In genomic region chr7:88254721-88255120, GRCh38 we compare ENCODE assay signal across 19 cellular contexts. TPM values are rescaled to one million over a fixed set of nuclear protein-coding genes. Genes with fewer than 3 reads are reported as not detected.
DNase-seq lines count a peak whose midpoint lies in the region; ATAC-seq and TF ChIP-seq lines count a peak whose summit lies in the region.
"Had no signal": no experiment of that assay in that cellular context is flagged by ENCODE, and none has a peak within 500 bp of the region (broad histone marks: within the 10 kb centered on the region; RNA-seq: fewer than 3 reads in every experiment).

No MANE protein-coding gene starts in this region.

- no peaks in the 10 kb centered on the region for H3K4me1 ChIP-seq in neuronal stem cell (ENCODE audit: control insufficient read depth in 2 of 2, insufficient read depth in 1 of 2, low read depth in 1 of 2, low read length in 2 of 2)
- no peaks in the 10 kb centered on the region for H3K4me1 ChIP-seq in CD8-positive, alpha-beta T cell (ENCODE audit: insufficient read depth, low read length)
- H3K4me1 ChIP-seq: BLaER1, colonic mucosa had no signal

- no peaks in the 10 kb centered on the region for H3K36me3 ChIP-seq in neuronal stem cell (replicated peaks in 1 of 2; ENCODE audit: control insufficient read depth in 2 of 2, insufficient read depth in 2 of 2, low read length in 2 of 2)
- no peaks in the 10 kb centered on the region for H3K36me3 ChIP-seq in CD8-positive, alpha-beta T cell (ENCODE audit: insufficient read depth, low read length)
- H3K36me3 ChIP-seq: BLaER1, colonic mucosa had no signal

- no peak overlapping the region for H4K8ac ChIP-seq in neuronal stem cell (ENCODE audit: low read depth, low read length)

- H3K9ac ChIP-seq in neuronal stem cell (ENCODE audit: low read depth, low read length, poor library complexity), result no peak overlapping the region
- H3K9ac ChIP-seq: BLaER1 had no signal

- H3K27ac ChIP-seq in epithelial cell of prostate, result peak overlapping the region; percentile 82
- H3K27ac ChIP-seq in neuronal stem cell (replicated peaks; ENCODE audit: low read length), result no peak overlapping the region
- H3K27ac ChIP-seq in CD8-positive, alpha-beta T cell (ENCODE audit: low read depth, low read length), result no peak overlapping the region
- H3K27ac ChIP-seq: BLaER1, colonic mucosa had no signal

- POLR2A ChIA-PET in HEK293T (lab: Yijun Ruan, JAX), result no interaction called here
- POLR2A ChIA-PET in CD8-positive, alpha-beta T cell (lab: Charles Lee), result no interaction called here

- no peak overlapping the region for H2BK12ac ChIP-seq in neuronal stem cell (ENCODE audit: low read length)

- H3K36me3 Mint-ChIP-seq in CD8-positive, alpha-beta T cell, result no peaks in the 10 kb centered on the region

- no peaks in the 10 kb centered on the region for H3K27me3 ChIP-seq in neuronal stem cell (ENCODE audit: control insufficient read depth in 3 of 3, insufficient read depth in 3 of 3, low read depth in 1 of 3, low read length in 3 of 3)
- no peaks in the 10 kb centered on the region for H3K27me3 ChIP-seq in CD8-positive, alpha-beta T cell (ENCODE audit: insufficient read depth, low read length)
- H3K27me3 ChIP-seq: BLaER1, colonic mucosa had no signal

- ATAC-seq in CD8-positive, alpha-beta T cell, result no peak
- no peak for ATAC-seq in GM18502 (IDR thresholded peaks at IDR 0.05; ENCODE audit: poor library complexity, unreplicated experiment)
- ATAC-seq in GM19324 (IDR thresholded peaks at IDR 0.05; ENCODE audit: low FRiP score, unreplicated experiment), result no peak
- ATAC-seq: GM12878; stimulated activated naive CD8-positive, alpha-beta T cell treated with anti-CD3 and anti-CD28 coated beads, Interleukin-15, amount 100 ng/mL, for 72 hours had no signal

- intact Hi-C loops in CD8-positive, alpha-beta T cell (cut with DNase I, micrococcal nuclease), result no loop called here

- no peak overlapping the region for H2BK120ac ChIP-seq in neuronal stem cell (ENCODE audit: low read depth, low read length)

- no peaks in the 10 kb centered on the region for H3K79me1 ChIP-seq in neuronal stem cell (ENCODE audit: low read depth, low read length)

- no peak for TF ChIP-seq CTCF in CD8-positive, alpha-beta T cell (IDR thresholded peaks at IDR 0.05)

- DNase-seq in Daoy (ENCODE audit: low read depth) (peak; percentile 23), LoVo (ENCODE audit: low spot score) (peak; percentile 88), epithelial cell of prostate (ENCODE audit: low read depth, low spot score) (peak; percentile 97), neuronal stem cell (ENCODE audit: low spot score) (no peak), HEK293T (ENCODE audit: extremely low spot score) (no peak)
- DNase-seq in CD8-positive, alpha-beta T cell, result no peak
- DNase-seq: activated CD4-positive, alpha-beta T cell treated with anti-CD3 and anti-CD28 coated beads, Interleukin-2, amount 50 U/mL, for 4 hours; colonic mucosa; IMR-90; NCI-H1105; NK-92 treated with Interleukin-12 subunit alpha and Interleukin-12 subunit beta, amount 100 ng/mL, for 24 hours; nucleus accumbens; stimulated activated naive CD8-positive, alpha-beta T cell treated with anti-CD3 and anti-CD28 coated beads, Interleukin-15, amount 100 ng/mL, for 72 hours had no signal

- no peak overlapping the region for H3K4me3 ChIP-seq in neuronal stem cell (ENCODE audit: low read length in 2 of 2)
- no peak overlapping the region for H3K4me3 ChIP-seq in CD8-positive, alpha-beta T cell (ENCODE audit: low read depth, low read length)
- H3K4me3 ChIP-seq: BLaER1, colonic mucosa, GM12878 had no signal

- H3K9me3 Mint-ChIP-seq in CD8-positive, alpha-beta T cell, result peaks cover 15% of the 10 kb centered on the region

- no peak overlapping the region for H2BK5ac ChIP-seq in neuronal stem cell (ENCODE audit: low read length)

- no peak overlapping the region for H3K4me3 Mint-ChIP-seq in CD8-positive, alpha-beta T cell
- H3K4me3 Mint-ChIP-seq: mesothelial cell of epicardium; stimulated activated naive CD8-positive, alpha-beta T cell treated with anti-CD3 and anti-CD28 coated beads, Interleukin-15, amount 100 ng/mL, for 72 hours had no signal

- no peak overlapping the region for H3K4me2 ChIP-seq in neuronal stem cell (ENCODE audit: insufficient read depth, low read length, poor library complexity, severe bottlenecking)
- H3K4me2 ChIP-seq: BLaER1 had no signal

- CTCF ChIA-PET in HEK293T (lab: Yijun Ruan, JAX), result no interaction called here
- CTCF ChIA-PET in CD8-positive, alpha-beta T cell (lab: Charles Lee), result no interaction called here

- peaks cover 2 to 3% of the 10 kb centered on the region in 2 donors for H3K9me3 ChIP-seq in neuronal stem cell (replicated peaks in 1 of 2; ENCODE audit: control insufficient read depth in 2 of 2, insufficient read depth in 1 of 2, low read depth in 1 of 2, low read length in 2 of 2)
- peaks cover 7% of the 10 kb centered on the region for H3K9me3 ChIP-seq in CD8-positive, alpha-beta T cell (ENCODE audit: low read length)
- H3K9me3 ChIP-seq: colonic mucosa had no signal

- H3K14ac ChIP-seq in neuronal stem cell (ENCODE audit: low read length), result no peak overlapping the region

- no peak overlapping the region for H2AFZ ChIP-seq in neuronal stem cell (ENCODE audit: low read length)

- H4K91ac ChIP-seq in neuronal stem cell (ENCODE audit: low read depth, low read length, poor library complexity), result no peak overlapping the region

- H3K4ac ChIP-seq in neuronal stem cell (ENCODE audit: low read length), result peak overlapping the region; percentile 76

- no peak overlapping the region for H2AK5ac ChIP-seq in neuronal stem cell (ENCODE audit: low read depth, low read length)

- H3K18ac ChIP-seq in neuronal stem cell (ENCODE audit: low read length), result peak overlapping the region; percentile 17

- H3K27me3 Mint-ChIP-seq in CD8-positive, alpha-beta T cell (ENCODE audit: low read depth), result peaks cover 28% of the 10 kb centered on the region

- no CpG with 5 or more reads among the region's 2 CpGs for WGBS in neuronal stem cell (ENCODE audit: extremely low coverage in 2 of 2, insufficient read length in 2 of 2, insufficient replicate concordance in 1 of 2), 2 donors

- H2BK15ac ChIP-seq in neuronal stem cell (ENCODE audit: low read length), result no peak overlapping the region

- H3K27ac Mint-ChIP-seq in CD8-positive, alpha-beta T cell, result no peak overlapping the region
- H3K27ac Mint-ChIP-seq: mesothelial cell of epicardium; stimulated activated naive CD8-positive, alpha-beta T cell treated with anti-CD3 and anti-CD28 coated beads, Interleukin-15, amount 100 ng/mL, for 72 hours had no signal

- no peak overlapping the region for H3K23ac ChIP-seq in neuronal stem cell (ENCODE audit: low read depth, low read length, poor library complexity)

- no peaks in the 10 kb centered on the region for H3K4me1 Mint-ChIP-seq in CD8-positive, alpha-beta T cell (ENCODE audit: low read depth)
- H3K4me1 Mint-ChIP-seq: stimulated activated naive CD8-positive, alpha-beta T cell treated with anti-CD3 and anti-CD28 coated beads, Interleukin-15, amount 100 ng/mL, for 72 hours had no signal

TF ChIP-seq in HEK293T, 16 proteins besides CTCF, POLR2A, EP300 and RAD21:
- no peak for TF ChIP-seq SUZ12 (IDR thresholded peaks at IDR 0.05)
- TF ChIP-seq ARNT (IDR thresholded peaks at IDR 0.05), result no peak
- TF ChIP-seq L3MBTL2 (conservative IDR thresholded peaks at IDR 0.05), result no peak
- TF ChIP-seq ELF4 (IDR thresholded peaks at IDR 0.05), result no peak
- no peak for TF ChIP-seq FOXA1 (IDR thresholded peaks at IDR 0.05)
- TF ChIP-seq ZNF384 (IDR thresholded peaks at IDR 0.05), result no peak
- no peak for TF ChIP-seq SP1 (IDR thresholded peaks at IDR 0.05)
- TF ChIP-seq TARDBP (IDR thresholded peaks at IDR 0.05), result no peak
- TF ChIP-seq HDGF (IDR thresholded peaks at IDR 0.05; ENCODE audit: borderline replicate concordance), result no peak
- no peak for TF ChIP-seq LEF1 (IDR thresholded peaks at IDR 0.05; ENCODE audit: borderline replicate concordance)
- no peak for TF ChIP-seq NFRKB (IDR thresholded peaks at IDR 0.05)
- no peak for TF ChIP-seq CTBP1 (IDR thresholded peaks at IDR 0.05; ENCODE audit: borderline replicate concordance)
- no peak for TF ChIP-seq BHLHE40 (IDR thresholded peaks at IDR 0.05; ENCODE audit: borderline replicate concordance)
- no peak for TF ChIP-seq FOXK2 (IDR thresholded peaks at IDR 0.05)
- no peak for TF ChIP-seq PKNOX1 (IDR thresholded peaks at IDR 0.05)
- TF ChIP-seq FOXM1 (IDR thresholded peaks at IDR 0.05; ENCODE audit: borderline replicate concordance), result no peak

RNA-seq across cellular contexts. Expression of gene SRI, which starts 34.9 kb away (rescaled TPM):
- total RNA-seq in Daoy (2014; rRNA removed; shearing (Covaris generic)), result 70.7 and 94.8 TPM in 2 replicates
- polyA plus RNA-seq in neuronal stem cell (2013, experiment 1 of 2), result 131 TPM
- polyA plus RNA-seq in neuronal stem cell (2013, experiment 2 of 2), result 122 TPM
- total RNA-seq in CD8-positive, alpha-beta T cell, result 10 to 100 TPM; 38.5 to 43.9 TPM

RNA-seq across cellular contexts. Expression of gene STEAP4, which starts 52.0 kb away (rescaled TPM):
- total RNA-seq in Daoy (2014; rRNA removed; shearing (Covaris generic)), result not detected in 2 replicates
- not detected for polyA plus RNA-seq in neuronal stem cell (2013, experiment 1 of 2)
- polyA plus RNA-seq in neuronal stem cell (2013, experiment 2 of 2), result not detected
- total RNA-seq in CD8-positive, alpha-beta T cell, result not detected
- total RNA-seq: IMR-90, SK-MEL-5 had no signal
- polyA plus RNA-seq: GM12878, IMR-90 had no signal

Comparison
In these comparisons a context has a peak if more than half of its experiments do, and no peak if none do; other contexts are left out.
1. DNase-seq: peak in Daoy (single experiment), LoVo (single experiment) and epithelial cell of prostate (single experiment); none in neuronal stem cell (single experiment), HEK293T (single experiment) and CD8-positive, alpha-beta T cell (0 of 7).